ENCODE assay signal across 1 cellular context in genomic region chr14:23071244-23071974, GRCh38.
TF ChIP-seq lines count a peak whose summit lies in the region.

No MANE protein-coding gene starts in this region.

TF ChIP-seq in HepG2, 621 proteins besides CTCF, POLR2A, EP300 and RAD21 (continued from another document and continues in another):
- TF ChIP-seq ZNF276 (CRISPR knock-in tag; IDR thresholded peaks at IDR 0.05; ENCODE audit: low read depth) (peak; percentile 16; the same call in 1 of the 2 replicates), ZNF460 (CRISPR knock-in tag; IDR thresholded peaks at IDR 0.05; ENCODE audit: borderline replicate concordance) (no peak; the same call in 1 of the 2 replicates), AKAP8 (CRISPR knock-in tag; IDR thresholded peaks at IDR 0.05) (0 out of 2 replicates have a peak, but pooled peaks have one; percentile 78), ZSCAN22 (CRISPR knock-in tag; IDR thresholded peaks at IDR 0.05) (no peak), ZNF367 (CRISPR knock-in tag; IDR thresholded peaks at IDR 0.05; ENCODE audit: borderline replicate concordance) (no peak), TRIM24 (CRISPR knock-in tag; IDR thresholded peaks at IDR 0.05) (no peak), ZNF383 (CRISPR knock-in tag; IDR thresholded peaks at IDR 0.05; ENCODE audit: borderline replicate concordance) (no peak), PTBP1 (IDR thresholded peaks at IDR 0.05; ENCODE audit: low read depth, low read length, poor library complexity, severe bottlenecking) (peak; percentile 95), ATF7 (IDR thresholded peaks at IDR 0.05) (no peak), ATF7 (CRISPR knock-in tag; IDR thresholded peaks at IDR 0.05) (no peak), ZEB1 (IDR thresholded peaks at IDR 0.05; ENCODE audit: insufficient replicate concordance, low read depth) (no peak), ZNF260 (CRISPR knock-in tag; IDR thresholded peaks at IDR 0.05; ENCODE audit: borderline replicate concordance, low read depth) (no peak), ZFP37 (CRISPR knock-in tag; IDR thresholded peaks at IDR 0.05; ENCODE audit: borderline replicate concordance) (no peak; the same call in 1 of the 2 replicates), SNAPC4 (CRISPR knock-in tag; IDR thresholded peaks at IDR 0.05) (peak; percentile 80; the same call in 1 of the 2 replicates), NAIF1 (CRISPR knock-in tag; IDR thresholded peaks at IDR 0.05; ENCODE audit: borderline replicate concordance) (peak; percentile 61; the same call in 1 of the 2 replicates), EEA1 (CRISPR knock-in tag; IDR thresholded peaks at IDR 0.05; ENCODE audit: borderline replicate concordance) (no peak; the same call in 1 of the 2 replicates), NFRKB (IDR thresholded peaks at IDR 0.05) (peak; percentile 57; the same call in 1 of the 2 replicates), ZFP90 (CRISPR knock-in tag; IDR thresholded peaks at IDR 0.05; ENCODE audit: borderline replicate concordance) (peak; percentile 45; the same call in 1 of the 2 replicates), TFDP2 (CRISPR knock-in tag; IDR thresholded peaks at IDR 0.05) (no peak), ZSCAN12 (CRISPR knock-in tag; IDR thresholded peaks at IDR 0.05) (no peak), ZNF713 (CRISPR knock-in tag; IDR thresholded peaks at IDR 0.05) (no peak), ZNF296 (CRISPR knock-in tag; conservative IDR thresholded peaks at IDR 0.05) (no peak), RXRA (CRISPR knock-in tag; IDR thresholded peaks at IDR 0.05) (peak; percentile 73), HCFC1 (IDR thresholded peaks at IDR 0.05; ENCODE audit: low read depth, low read length) (0 out of 2 replicates have a peak, but pooled peaks have one; percentile 17), PRDM4 (CRISPR knock-in tag; IDR thresholded peaks at IDR 0.05; ENCODE audit: borderline replicate concordance) (no peak)
- TF ChIP-seq, protein P1, sequence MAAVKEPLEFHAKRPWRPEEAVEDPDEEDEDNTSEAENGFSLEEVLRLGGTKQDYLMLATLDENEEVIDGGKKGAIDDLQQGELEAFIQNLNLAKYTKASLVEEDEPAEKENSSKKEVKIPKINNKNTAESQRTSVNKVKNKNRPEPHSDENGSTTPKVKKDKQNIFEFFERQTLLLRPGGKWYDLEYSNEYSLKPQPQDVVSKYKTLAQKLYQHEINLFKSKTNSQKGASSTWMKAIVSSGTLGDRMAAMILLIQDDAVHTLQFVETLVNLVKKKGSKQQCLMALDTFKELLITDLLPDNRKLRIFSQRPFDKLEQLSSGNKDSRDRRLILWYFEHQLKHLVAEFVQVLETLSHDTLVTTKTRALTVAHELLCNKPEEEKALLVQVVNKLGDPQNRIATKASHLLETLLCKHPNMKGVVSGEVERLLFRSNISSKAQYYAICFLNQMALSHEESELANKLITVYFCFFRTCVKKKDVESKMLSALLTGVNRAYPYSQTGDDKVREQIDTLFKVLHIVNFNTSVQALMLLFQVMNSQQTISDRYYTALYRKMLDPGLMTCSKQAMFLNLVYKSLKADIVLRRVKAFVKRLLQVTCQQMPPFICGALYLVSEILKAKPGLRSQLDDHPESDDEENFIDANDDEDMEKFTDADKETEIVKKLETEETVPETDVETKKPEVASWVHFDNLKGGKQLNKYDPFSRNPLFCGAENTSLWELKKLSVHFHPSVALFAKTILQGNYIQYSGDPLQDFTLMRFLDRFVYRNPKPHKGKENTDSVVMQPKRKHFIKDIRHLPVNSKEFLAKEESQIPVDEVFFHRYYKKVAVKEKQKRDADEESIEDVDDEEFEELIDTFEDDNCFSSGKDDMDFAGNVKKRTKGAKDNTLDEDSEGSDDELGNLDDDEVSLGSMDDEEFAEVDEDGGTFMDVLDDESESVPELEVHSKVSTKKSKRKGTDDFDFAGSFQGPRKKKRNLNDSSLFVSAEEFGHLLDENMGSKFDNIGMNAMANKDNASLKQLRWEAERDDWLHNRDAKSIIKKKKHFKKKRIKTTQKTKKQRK (IDR thresholded peaks at IDR 0.05; ENCODE audit: low read length), result no peak
- TF ChIP-seq, protein P2, sequence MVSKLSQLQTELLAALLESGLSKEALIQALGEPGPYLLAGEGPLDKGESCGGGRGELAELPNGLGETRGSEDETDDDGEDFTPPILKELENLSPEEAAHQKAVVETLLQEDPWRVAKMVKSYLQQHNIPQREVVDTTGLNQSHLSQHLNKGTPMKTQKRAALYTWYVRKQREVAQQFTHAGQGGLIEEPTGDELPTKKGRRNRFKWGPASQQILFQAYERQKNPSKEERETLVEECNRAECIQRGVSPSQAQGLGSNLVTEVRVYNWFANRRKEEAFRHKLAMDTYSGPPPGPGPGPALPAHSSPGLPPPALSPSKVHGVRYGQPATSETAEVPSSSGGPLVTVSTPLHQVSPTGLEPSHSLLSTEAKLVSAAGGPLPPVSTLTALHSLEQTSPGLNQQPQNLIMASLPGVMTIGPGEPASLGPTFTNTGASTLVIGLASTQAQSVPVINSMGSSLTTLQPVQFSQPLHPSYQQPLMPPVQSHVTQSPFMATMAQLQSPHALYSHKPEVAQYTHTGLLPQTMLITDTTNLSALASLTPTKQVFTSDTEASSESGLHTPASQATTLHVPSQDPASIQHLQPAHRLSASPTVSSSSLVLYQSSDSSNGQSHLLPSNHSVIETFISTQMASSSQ (IDR thresholded peaks at IDR 0.05; ENCODE audit: low read depth), result peak; percentile 37; the same call in 1 of the 2 replicates
- TF ChIP-seq, protein P2 (CRISPR knock-in tag; IDR thresholded peaks at IDR 0.05; ENCODE audit: borderline replicate concordance), result peak; percentile 61; the same call in 1 of the 2 replicates
- TF ChIP-seq, protein P3, sequence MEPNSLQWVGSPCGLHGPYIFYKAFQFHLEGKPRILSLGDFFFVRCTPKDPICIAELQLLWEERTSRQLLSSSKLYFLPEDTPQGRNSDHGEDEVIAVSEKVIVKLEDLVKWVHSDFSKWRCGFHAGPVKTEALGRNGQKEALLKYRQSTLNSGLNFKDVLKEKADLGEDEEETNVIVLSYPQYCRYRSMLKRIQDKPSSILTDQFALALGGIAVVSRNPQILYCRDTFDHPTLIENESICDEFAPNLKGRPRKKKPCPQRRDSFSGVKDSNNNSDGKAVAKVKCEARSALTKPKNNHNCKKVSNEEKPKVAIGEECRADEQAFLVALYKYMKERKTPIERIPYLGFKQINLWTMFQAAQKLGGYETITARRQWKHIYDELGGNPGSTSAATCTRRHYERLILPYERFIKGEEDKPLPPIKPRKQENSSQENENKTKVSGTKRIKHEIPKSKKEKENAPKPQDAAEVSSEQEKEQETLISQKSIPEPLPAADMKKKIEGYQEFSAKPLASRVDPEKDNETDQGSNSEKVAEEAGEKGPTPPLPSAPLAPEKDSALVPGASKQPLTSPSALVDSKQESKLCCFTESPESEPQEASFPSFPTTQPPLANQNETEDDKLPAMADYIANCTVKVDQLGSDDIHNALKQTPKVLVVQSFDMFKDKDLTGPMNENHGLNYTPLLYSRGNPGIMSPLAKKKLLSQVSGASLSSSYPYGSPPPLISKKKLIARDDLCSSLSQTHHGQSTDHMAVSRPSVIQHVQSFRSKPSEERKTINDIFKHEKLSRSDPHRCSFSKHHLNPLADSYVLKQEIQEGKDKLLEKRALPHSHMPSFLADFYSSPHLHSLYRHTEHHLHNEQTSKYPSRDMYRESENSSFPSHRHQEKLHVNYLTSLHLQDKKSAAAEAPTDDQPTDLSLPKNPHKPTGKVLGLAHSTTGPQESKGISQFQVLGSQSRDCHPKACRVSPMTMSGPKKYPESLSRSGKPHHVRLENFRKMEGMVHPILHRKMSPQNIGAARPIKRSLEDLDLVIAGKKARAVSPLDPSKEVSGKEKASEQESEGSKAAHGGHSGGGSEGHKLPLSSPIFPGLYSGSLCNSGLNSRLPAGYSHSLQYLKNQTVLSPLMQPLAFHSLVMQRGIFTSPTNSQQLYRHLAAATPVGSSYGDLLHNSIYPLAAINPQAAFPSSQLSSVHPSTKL (CRISPR knock-in tag; IDR thresholded peaks at IDR 0.05), result peak; percentile 72
- TF ChIP-seq, protein P4, sequence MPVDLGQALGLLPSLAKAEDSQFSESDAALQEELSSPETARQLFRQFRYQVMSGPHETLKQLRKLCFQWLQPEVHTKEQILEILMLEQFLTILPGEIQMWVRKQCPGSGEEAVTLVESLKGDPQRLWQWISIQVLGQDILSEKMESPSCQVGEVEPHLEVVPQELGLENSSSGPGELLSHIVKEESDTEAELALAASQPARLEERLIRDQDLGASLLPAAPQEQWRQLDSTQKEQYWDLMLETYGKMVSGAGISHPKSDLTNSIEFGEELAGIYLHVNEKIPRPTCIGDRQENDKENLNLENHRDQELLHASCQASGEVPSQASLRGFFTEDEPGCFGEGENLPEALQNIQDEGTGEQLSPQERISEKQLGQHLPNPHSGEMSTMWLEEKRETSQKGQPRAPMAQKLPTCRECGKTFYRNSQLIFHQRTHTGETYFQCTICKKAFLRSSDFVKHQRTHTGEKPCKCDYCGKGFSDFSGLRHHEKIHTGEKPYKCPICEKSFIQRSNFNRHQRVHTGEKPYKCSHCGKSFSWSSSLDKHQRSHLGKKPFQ (CRISPR knock-in tag; IDR thresholded peaks at IDR 0.05; ENCODE audit: insufficient replicate concordance), result no peak
